ENCODE assay signal across 34 cellular contexts in genomic region chr11:116099541-116099940, GRCh38.
"Had no signal": no experiment of that assay in that cellular context is flagged by ENCODE, and none has a peak within 500 bp of the region (broad histone marks: within the 10 kb centered on the region; RNA-seq: fewer than 3 reads in every experiment).

No MANE protein-coding gene starts in this region.

- H3K4me3 Mint-ChIP-seq: activated B cell treated with CpG ODN at 0.5 μM for 24 hours; activated CD4-positive, alpha-beta memory T cell treated with anti-CD3 and anti-CD28 coated beads for 36 hours; activated CD4-positive, alpha-beta T cell treated with anti-CD3 and anti-CD28 coated beads, Interleukin-2, amount 10 ng/mL, durations not matched to agents 24 days and 14 days; activated CD8-positive, alpha-beta T cell treated with anti-CD3 and anti-CD28 coated beads for 36 hours; activated naive CD4-positive, alpha-beta T cell treated with anti-CD3 and anti-CD28 coated beads for 36 hours; activated naive CD8-positive, alpha-beta T cell treated with anti-CD3 and anti-CD28 coated beads for 36 hours; activated T-cell treated with anti-CD3 and anti-CD28 coated beads, Interleukin-2, amount 50 U/mL, for 4 hours; activated T-cell treated with anti-CD3 and anti-CD28 coated beads, Interleukin-2, amount 50 U/mL, for 72 hours; activated T-helper 1 cell treated with anti-CD3 and anti-CD28 coated beads, Interleukin-12 subunit alpha, Interleukin-12 subunit beta, Interleukin-2, Interleukin-4 antibody, amounts not matched to agents 30 ng/mL and 10 ng/mL and 1 ng/mL, durations not matched to agents 14 hours and 24 hours and 36 hours; activated T-helper 17 cell treated with anti-CD3 and anti-CD28 coated beads, Interleukin-2, amount 50 U/mL, for 72 hours; T-helper 1 cell treated with Interleukin-12 subunit alpha and Interleukin-12 subunit beta and Interleukin-4 antibody, amounts not matched to agents 30 μg/mL and 1 μg/mL, for 36 hours; T-helper 2 cell treated with Interferon-gamma antibody and Interleukin-4, amounts not matched to agents 5 μg/mL and 100 μg/mL, for 36 hours had no signal

- H3K4me1 Mint-ChIP-seq: activated B cell treated with CpG ODN at 0.5 μM for 24 hours; activated CD4-positive, alpha-beta T cell treated with anti-CD3 and anti-CD28 coated beads, Interleukin-2, amount 10 ng/mL, durations not matched to agents 24 days and 14 days; activated naive CD8-positive, alpha-beta T cell treated with anti-CD3 and anti-CD28 coated beads for 36 hours; activated T-helper 17 cell treated with anti-CD3 and anti-CD28 coated beads, Interleukin-2, amount 50 U/mL, for 72 hours had no signal

- H3K9me3 ChIP-seq: adrenal gland, body of pancreas, breast epithelium had no signal

- H3K9me3 Mint-ChIP-seq: activated B cell treated with CpG ODN at 0.5 μM for 24 hours; activated CD4-positive, alpha-beta memory T cell treated with anti-CD3 and anti-CD28 coated beads for 36 hours; activated CD4-positive, alpha-beta T cell treated with anti-CD3 and anti-CD28 coated beads, Interleukin-2, amount 10 ng/mL, durations not matched to agents 24 days and 14 days; activated CD8-positive, alpha-beta T cell treated with anti-CD3 and anti-CD28 coated beads for 36 hours; activated naive CD4-positive, alpha-beta T cell treated with anti-CD3 and anti-CD28 coated beads for 36 hours; activated naive CD8-positive, alpha-beta T cell treated with anti-CD3 and anti-CD28 coated beads for 36 hours; activated T-cell treated with anti-CD3 and anti-CD28 coated beads, Interleukin-2, amount 50 U/mL, for 4 hours; activated T-helper 1 cell treated with anti-CD3 and anti-CD28 coated beads, Interleukin-12 subunit alpha, Interleukin-12 subunit beta, Interleukin-2, Interleukin-4 antibody, amounts not matched to agents 30 ng/mL and 10 ng/mL and 1 ng/mL, durations not matched to agents 14 hours and 24 hours and 36 hours; activated T-helper 17 cell treated with anti-CD3 and anti-CD28 coated beads, Interleukin-2, amount 50 U/mL, for 72 hours; T-helper 1 cell treated with Interleukin-12 subunit alpha and Interleukin-12 subunit beta and Interleukin-4 antibody, amounts not matched to agents 30 μg/mL and 1 μg/mL, for 36 hours; T-helper 2 cell treated with Interferon-gamma antibody and Interleukin-4, amounts not matched to agents 5 μg/mL and 100 μg/mL, for 36 hours had no signal

- H3K27me3 Mint-ChIP-seq: activated B cell treated with CpG ODN at 0.5 μM for 24 hours; activated CD4-positive, alpha-beta memory T cell treated with anti-CD3 and anti-CD28 coated beads for 36 hours; activated CD4-positive, alpha-beta T cell treated with anti-CD3 and anti-CD28 coated beads, Interleukin-2, amount 10 ng/mL, durations not matched to agents 24 days and 14 days; activated naive CD8-positive, alpha-beta T cell treated with anti-CD3 and anti-CD28 coated beads for 36 hours had no signal

- H3K36me3 Mint-ChIP-seq: activated CD4-positive, alpha-beta memory T cell treated with anti-CD3 and anti-CD28 coated beads for 36 hours; activated naive CD4-positive, alpha-beta T cell treated with anti-CD3 and anti-CD28 coated beads, Interleukin-2, amount 50 U/mL, for 72 hours; activated naive CD8-positive, alpha-beta T cell treated with anti-CD3 and anti-CD28 coated beads for 36 hours had no signal

- H3K27ac Mint-ChIP-seq: activated B cell treated with CpG ODN at 0.5 μM for 24 hours; activated CD4-positive, alpha-beta memory T cell treated with anti-CD3 and anti-CD28 coated beads for 36 hours; activated CD4-positive, alpha-beta T cell treated with anti-CD3 and anti-CD28 coated beads, Interleukin-2, amount 10 ng/mL, durations not matched to agents 24 days and 14 days; activated CD8-positive, alpha-beta T cell treated with anti-CD3 and anti-CD28 coated beads for 36 hours; activated naive CD4-positive, alpha-beta T cell treated with anti-CD3 and anti-CD28 coated beads for 36 hours; activated naive CD4-positive, alpha-beta T cell treated with anti-CD3 and anti-CD28 coated beads, Interleukin-2, amount 50 U/mL, for 72 hours; activated naive CD8-positive, alpha-beta T cell treated with anti-CD3 and anti-CD28 coated beads for 36 hours; activated T-cell treated with anti-CD3 and anti-CD28 coated beads, Interleukin-2, amount 50 U/mL, for 72 hours; activated T-helper 1 cell treated with anti-CD3 and anti-CD28 coated beads, Interleukin-12 subunit alpha, Interleukin-12 subunit beta, Interleukin-2, Interleukin-4 antibody, amounts not matched to agents 30 ng/mL and 10 ng/mL and 1 ng/mL, durations not matched to agents 14 hours and 24 hours and 36 hours; activated T-helper 17 cell treated with anti-CD3 and anti-CD28 coated beads, Interleukin-2, amount 50 U/mL, for 72 hours; T-helper 1 cell treated with Interleukin-12 subunit alpha and Interleukin-12 subunit beta and Interleukin-4 antibody, amounts not matched to agents 30 μg/mL and 1 μg/mL, for 36 hours; T-helper 2 cell treated with Interferon-gamma antibody and Interleukin-4, amounts not matched to agents 5 μg/mL and 100 μg/mL, for 36 hours had no signal

- DNase-seq: activated B cell treated with CpG ODN at 0.5 μM for 24 hours; activated CD4-positive, alpha-beta memory T cell treated with anti-CD3 and anti-CD28 coated beads for 36 hours; activated CD4-positive, alpha-beta T cell treated with anti-CD3 and anti-CD28 coated beads for 4 hours; activated CD4-positive, alpha-beta T cell treated with anti-CD3 and anti-CD28 coated beads, Interleukin-2, amount 10 ng/mL, durations not matched to agents 24 days and 14 days; activated CD4-positive, alpha-beta T cell treated with anti-CD3 and anti-CD28 coated beads, Interleukin-2, amount 50 U/mL, for 1 hour; activated CD4-positive, alpha-beta T cell treated with anti-CD3 and anti-CD28 coated beads, Interleukin-2, amount 50 U/mL, for 4 hours; activated CD4-positive, CD25-positive, alpha-beta regulatory T cell treated with anti-CD3 and anti-CD28 coated beads, Interleukin-2, amount 50 U/mL, for 72 hours; activated CD8-positive, alpha-beta memory T cell treated with anti-CD3 and anti-CD28 coated beads, Interleukin-2, amount 50 U/mL, for 4 hours; activated CD8-positive, alpha-beta T cell treated with anti-CD3 and anti-CD28 coated beads for 36 hours; activated effector memory CD4-positive, alpha-beta T cell treated with anti-CD3 and anti-CD28 coated beads, Interleukin-2, amount 50 U/mL, for 16 hours; activated gamma-delta T cell treated with Interleukin-2 at 50 U/mL for 16 hours; activated naive CD4-positive, alpha-beta T cell; activated naive CD4-positive, alpha-beta T cell treated with anti-CD3 and anti-CD28 coated beads for 36 hours; activated naive CD4-positive, alpha-beta T cell treated with anti-CD3 and anti-CD28 coated beads, Interleukin-2, amount 50 U/mL, for 16 hours; activated naive CD8-positive, alpha-beta T cell treated with anti-CD3 and anti-CD28 coated beads for 36 hours; activated T-cell treated with anti-CD3 and anti-CD28 coated beads for 4 hours; activated T-cell treated with anti-CD3 and anti-CD28 coated beads, Interleukin-2, amount 50 U/mL, for 1 hour; activated T-cell treated with anti-CD3 and anti-CD28 coated beads, Interleukin-2, amount 50 U/mL, for 4 hours; activated T-cell treated with anti-CD3 and anti-CD28 coated beads, Interleukin-2, amount 50 U/mL, for 72 hours; amniotic stem cell; aorta; body of pancreas; brain microvascular endothelial cell; central memory CD4-positive, alpha-beta T cell; T-helper 2 cell; T-helper 9 cell had no signal

- H3K27me3 ChIP-seq: adrenal gland, body of pancreas, brain microvascular endothelial cell had no signal

- H3K4me1 ChIP-seq: adrenal gland, body of pancreas, breast epithelium had no signal

- H3K27ac ChIP-seq: adrenal gland, body of pancreas, brain microvascular endothelial cell, breast epithelium, VCaP had no signal

- ATAC-seq: activated CD8-positive, alpha-beta T cell treated with anti-CD3 and anti-CD28 coated beads for 36 hours; activated naive CD4-positive, alpha-beta T cell treated with anti-CD3 and anti-CD28 coated beads, Interleukin-2, amount 50 U/mL, for 72 hours; activated T-cell treated with anti-CD3 and anti-CD28 coated beads, Interleukin-2, amount 50 U/mL, for 4 hours; activated T-cell treated with anti-CD3 and anti-CD28 coated beads, Interleukin-2, amount 50 U/mL, for 72 hours; activated T-helper 17 cell treated with anti-CD3 and anti-CD28 coated beads, Interleukin-2, amount 50 U/mL, for 72 hours; body of pancreas had no signal

- H3K4me3 ChIP-seq: adrenal gland, body of pancreas, breast epithelium had no signal

- H3K36me3 ChIP-seq: adrenal gland, brain microvascular endothelial cell, breast epithelium had no signal
